Comparison of ENCODE assay signal across 1 cellular context in the genomic region with DNA sequence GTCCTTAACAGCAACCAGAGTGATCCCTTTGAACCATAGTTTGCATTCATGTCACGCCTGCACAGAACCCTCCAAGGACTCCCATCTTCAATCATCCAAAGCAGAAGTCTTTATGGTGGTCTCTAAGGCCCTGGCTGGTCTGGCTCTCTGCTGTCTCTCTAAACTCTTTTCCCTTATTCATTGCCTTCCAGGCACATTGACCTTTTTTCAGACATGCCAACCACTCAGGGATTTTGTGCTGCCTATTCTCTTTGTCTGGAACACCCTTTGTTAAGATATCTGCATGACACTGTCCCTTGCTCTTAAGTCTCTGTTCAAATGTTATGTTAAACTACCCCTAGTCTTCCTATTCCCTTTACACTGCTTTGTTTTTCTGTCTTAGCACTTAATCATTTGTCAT.
TF ChIP-seq lines count a peak whose summit lies in the region.

No MANE protein-coding gene starts in this region.

TF ChIP-seq in HEK293T, 16 proteins besides CTCF, POLR2A, EP300 and RAD21:
- peak; percentile 8; the same call in 1 of the 2 replicates for TF ChIP-seq ZNF384 (IDR thresholded peaks at IDR 0.05)
- no peak for TF ChIP-seq FOXM1 (IDR thresholded peaks at IDR 0.05; ENCODE audit: borderline replicate concordance)
- TF ChIP-seq TARDBP (IDR thresholded peaks at IDR 0.05), result no peak
